In the genomic region with DNA sequence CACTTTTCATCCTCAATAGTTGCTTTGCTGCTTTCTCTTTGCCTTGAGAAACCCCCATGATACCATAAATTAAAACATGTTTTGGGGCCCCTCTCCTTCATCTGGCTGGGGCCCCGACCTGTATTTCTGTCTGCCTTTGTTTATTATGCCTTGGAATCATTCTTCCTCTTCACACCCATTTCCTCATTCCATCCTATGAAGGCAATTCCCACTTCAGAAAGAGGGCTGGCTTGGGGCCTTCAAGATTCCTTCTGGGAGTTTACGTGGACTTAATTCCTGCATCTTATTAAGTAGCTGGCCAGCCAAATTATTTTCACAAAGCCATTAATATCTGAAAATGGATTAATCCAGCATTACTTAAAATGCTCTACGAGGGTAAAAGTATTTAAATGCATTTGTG, we compare ENCODE assay signal across 17 cellular contexts. TPM values are rescaled to one million over a fixed set of nuclear protein-coding genes. Genes with fewer than 3 reads are reported as not detected.
DNase-seq lines count a peak whose midpoint lies in the region; ATAC-seq and TF ChIP-seq lines count a peak whose summit lies in the region.
"Had no signal": no experiment of that assay in that cellular context is flagged by ENCODE, and none has a peak within 500 bp of the region (broad histone marks: within the 10 kb centered on the region; RNA-seq: fewer than 3 reads in every experiment).

No MANE protein-coding gene starts in this region.

- no peak overlapping the region for H2BK5ac ChIP-seq in mesendoderm (ENCODE audit: low read length)

- H3K9ac ChIP-seq in mesendoderm (ENCODE audit: low read length), result no peak overlapping the region
- H3K9ac ChIP-seq in smooth muscle cell (ENCODE audit: low read depth), result no peak overlapping the region
- H3K9ac ChIP-seq: BLaER1 had no signal

- no peak overlapping the region for H3K18ac ChIP-seq in mesendoderm (ENCODE audit: low read length)

- H2BK120ac ChIP-seq in mesendoderm (ENCODE audit: low read depth, low read length), result no peak overlapping the region

- H3K4me3 ChIP-seq in mesendoderm (ENCODE audit: low read length) (no peak overlapping the region), smooth muscle cell (no peak overlapping the region)
- H3K4me3 ChIP-seq: BLaER1, GM23338 had no signal

- H4K20me1 ChIP-seq in smooth muscle cell (ENCODE audit: low read depth), result no peaks in the 10 kb centered on the region
- H4K20me1 ChIP-seq: BLaER1 had no signal

- no peaks in the 10 kb centered on the region for H3K9me3 ChIP-seq in smooth muscle cell (replicated peaks; ENCODE audit: low read depth)
- H3K9me3 ChIP-seq: BLaER1 had no signal

- no peak overlapping the region for H3K56ac ChIP-seq in mesendoderm (ENCODE audit: low read length)

- no CpG with 5 or more reads among the region's 3 CpGs for WGBS in mesendoderm (ENCODE audit: extremely low coverage, insufficient coverage, low lambda C conversion rate)
- WGBS in smooth muscle cell (ENCODE audit: low lambda C conversion rate), result 61% methylated on average over 3 of the region's 3 CpGs

- peak; percentile 68 for ATAC-seq in left colon
- ATAC-seq: GM23338 had no signal

- H3K4ac ChIP-seq in mesendoderm (ENCODE audit: low read depth, low read length), result no peak overlapping the region

- no peaks in the 10 kb centered on the region for H3K4me1 Mint-ChIP-seq in Calu3 (ENCODE audit: low read depth, unreplicated experiment)
- H3K4me1 Mint-ChIP-seq: CD8-positive, alpha-beta memory T cell; IgD-negative memory B cell had no signal

- H3K27ac ChIP-seq in mesendoderm (ENCODE audit: low read depth, low read length) (no peak overlapping the region), smooth muscle cell (ENCODE audit: low read depth) (no peak overlapping the region), caudate nucleus (ENCODE audit: low read depth, low read length) (no peak overlapping the region)
- H3K27ac ChIP-seq: 22Rv1, BLaER1 had no signal

- H3K23ac ChIP-seq in mesendoderm (ENCODE audit: low read length), result no peak overlapping the region

- H3K27me3 ChIP-seq in mesendoderm (ENCODE audit: insufficient read depth, low read length, poor library complexity), result no peaks in the 10 kb centered on the region
- H3K27me3 ChIP-seq in smooth muscle cell (ENCODE audit: low read depth), result peaks cover 19% of the 10 kb centered on the region
- H3K27me3 ChIP-seq: BLaER1 had no signal

- DNase-seq in HT-29 (ENCODE audit: low spot score), result peak; percentile 48
- no peak for DNase-seq in left colon
- DNase-seq in mesendoderm, result peak; percentile 51
- no peak for DNase-seq in smooth muscle cell (lab: John Stamatoyannopoulos, UW; ENCODE audit: unreplicated experiment)
- DNase-seq in caudate nucleus (lab: John Stamatoyannopoulos, UW), result no peak
- DNase-seq in COLO668 (lab: John Stamatoyannopoulos, UW; ENCODE audit: unreplicated experiment), result no peak
- DNase-seq in Calu3, result no peak
- DNase-seq in hepatic stellate cell (ENCODE audit: low spot score), result no peak
- DNase-seq: CD8-positive, alpha-beta memory T cell; DMS 273 treated with DMSO at 0.1 percent for 48 hours; H7 had no signal

- no peak overlapping the region for H4K8ac ChIP-seq in mesendoderm (ENCODE audit: low read depth, low read length)

- H3K36me3 Mint-ChIP-seq in Calu3 (ENCODE audit: insufficient read depth, unreplicated experiment), result no peaks in the 10 kb centered on the region
- H3K36me3 Mint-ChIP-seq: IgD-negative memory B cell had no signal

- no peaks in the 10 kb centered on the region for H3F3A ChIP-seq in smooth muscle cell (ENCODE audit: low read depth)

- no peak overlapping the region for H2AK5ac ChIP-seq in mesendoderm (ENCODE audit: low read length)

- H2AFZ ChIP-seq in smooth muscle cell (ENCODE audit: low read depth), result peak overlapping the region; percentile 54
- H2AFZ ChIP-seq: GM23338 had no signal

- CTCF ChIA-PET in Calu3 (lab: Charles Lee), result no interaction called here

- no TSS peak for BruUV-seq in Calu3 (replicated peaks; lab: Mats Ljungman, UMichigan)

- intact Hi-C loops in left colon (cut with DNase I, micrococcal nuclease), result no loop called here
- intact Hi-C loops in Calu3 (cut with micrococcal nuclease; ENCODE audit: unreplicated experiment), result no loop called here

- peaks cover 18% of the 10 kb centered on the region for H3K9me3 Mint-ChIP-seq in Calu3 (ENCODE audit: low read depth, unreplicated experiment)
- H3K9me3 Mint-ChIP-seq: GM23338 had no signal

- no peak overlapping the region for H3K4me2 ChIP-seq in mesendoderm (ENCODE audit: low read length)
- H3K4me2 ChIP-seq in smooth muscle cell, result no peak overlapping the region
- H3K4me2 ChIP-seq: BLaER1, GM23338 had no signal

- H3K27me3 Mint-ChIP-seq in Calu3 (ENCODE audit: unreplicated experiment), result no peaks in the 10 kb centered on the region

- H2BK15ac ChIP-seq in mesendoderm (replicated peaks; ENCODE audit: low read depth), result no peak overlapping the region

- no peak overlapping the region for H3K27ac Mint-ChIP-seq in Calu3 (ENCODE audit: unreplicated experiment)
- H3K27ac Mint-ChIP-seq: CD8-positive, alpha-beta memory T cell; GM23338; IgD-negative memory B cell had no signal

- TF ChIP-seq CTCF in smooth muscle cell (IDR thresholded peaks at IDR 0.05; ENCODE audit: borderline replicate concordance, insufficient read depth, poor library complexity, severe bottlenecking) (no peak), Calu3 (IDR thresholded peaks at IDR 0.05; ENCODE audit: unreplicated experiment) (no peak)

- peaks cover 2% of the 10 kb centered on the region for H3K4me1 ChIP-seq in mesendoderm (ENCODE audit: control insufficient read depth, low read depth, low read length)
- H3K4me1 ChIP-seq in smooth muscle cell (ENCODE audit: low read depth), result no peaks in the 10 kb centered on the region
- H3K4me1 ChIP-seq: BLaER1 had no signal

- no peak overlapping the region for H4K5ac ChIP-seq in mesendoderm (ENCODE audit: low read length)

- H3K36me3 ChIP-seq in mesendoderm (ENCODE audit: control insufficient read depth, insufficient read depth, low read length), result no peaks in the 10 kb centered on the region
- no peaks in the 10 kb centered on the region for H3K36me3 ChIP-seq in smooth muscle cell (ENCODE audit: low read depth)
- H3K36me3 ChIP-seq: BLaER1 had no signal

- H3K79me2 ChIP-seq in mesendoderm (ENCODE audit: control insufficient read depth, insufficient read depth, low read length) (no peaks in the 10 kb centered on the region), smooth muscle cell (ENCODE audit: low read depth) (no peaks in the 10 kb centered on the region)

- no peak overlapping the region for H3K4me3 Mint-ChIP-seq in Calu3 (ENCODE audit: low read depth, unreplicated experiment)
- H3K4me3 Mint-ChIP-seq: CD8-positive, alpha-beta memory T cell; GM23338; IgD-negative memory B cell had no signal

- no peaks in the 10 kb centered on the region for H3K79me1 ChIP-seq in mesendoderm (ENCODE audit: low read length)

RNA-seq across cellular contexts. Expression of a gene that starts 6.8 kb away (rescaled TPM):
- not detected in 2 replicates for total RNA-seq in HT-29 (2014; rRNA removed; shearing (Covaris generic))
- total RNA-seq in left colon (under 1 TPM; 0.21 to 0.34 TPM), smooth muscle cell (7.4 and 14.9 TPM in 2 replicates), Calu3 (2022) (not detected in 2 replicates)
- polyA plus RNA-seq in mesendoderm (2013, experiment 1 of 2), result 3.9 TPM
- polyA plus RNA-seq in mesendoderm (2013, experiment 2 of 2), result 4.4 TPM
- polyA plus RNA-seq in smooth muscle cell, result 9.3 and 17.7 TPM in 2 replicates
- total RNA-seq: A673; CD8-positive, alpha-beta memory T cell; Daoy had no signal
- polyA plus RNA-seq: CD8-positive, alpha-beta memory T cell; IgD-negative memory B cell had no signal

Comparison
In these comparisons a context has a peak if more than half of its experiments do, and no peak if none do; other contexts are left out.
1. DNase-seq: peak in HT-29 (single experiment) and mesendoderm (single experiment); none in left colon (0 of 2), smooth muscle cell (single experiment), caudate nucleus (0 of 61), COLO668 (single experiment), Calu3 (single experiment) and hepatic stellate cell (single experiment).